ENCODE assay signal across 13 cellular contexts in genomic region chr1:203316626-203317093, GRCh38. TPM values are rescaled to one million over a fixed set of nuclear protein-coding genes. Genes with fewer than 3 reads are reported as not detected.
A peak's percentile ranks its signal among the peaks of the same experiment; 100 is the strongest.
DNase-seq lines count a peak whose midpoint lies in the region; ATAC-seq and TF ChIP-seq lines count a peak whose summit lies in the region.
"Had no signal": no experiment of that assay in that cellular context is flagged by ENCODE, and none has a peak within 500 bp of the region (broad histone marks: within the 10 kb centered on the region; RNA-seq: fewer than 3 reads in every experiment).

No MANE protein-coding gene starts in this region.

- CTCF ChIA-PET in CD4-positive, alpha-beta memory T cell (lab: Charles Lee; ENCODE audit: partially characterized antibody) = interaction anchor here (0.8 to 2.8 kb wide), 10 partner anchors 10 to 49 kb away, joined by 3 to 21 read pairs (median 6); no protein-coding TSS in a partner anchor
- CTCF ChIA-PET in PC-9 (lab: Charles Lee) = interaction anchor here (0.6 to 1.2 kb wide), 5 partner anchors 8 to 44 kb away, joined by 3 to 4 read pairs (median 3); no protein-coding TSS in a partner anchor

- POLR2A ChIA-PET in CD4-positive, alpha-beta memory T cell (lab: Charles Lee; ENCODE audit: partially characterized antibody) = interaction anchor here (0.8 to 14.1 kb wide), 8 partner anchors 7 to 49 kb away, joined by 3 to 1407 read pairs (median 5); partner anchors contain the start of gene BTG2
- POLR2A ChIA-PET in PC-9 (lab: Charles Lee; ENCODE audit: unreplicated experiment) = interaction anchor here (0.6 to 1.4 kb wide), 4 partner anchors 10 to 546 kb away, joined by 4 to 13 read pairs (median 5); partner anchors contain the start of gene BTG2

- peak in 1 of 5 donors; percentile 8 for DNase-seq in CD4-positive, alpha-beta memory T cell
- DNase-seq in PC-9 (peak; percentile 55 to 71), cardiac muscle cell (ENCODE audit: low read depth in 1 of 2, low spot score in 1 of 2) (peak in 1 of 2 donors; percentile 91), retinal pigment epithelial cell (ENCODE audit: low read depth) (peak; percentile 62), RKO (ENCODE audit: low spot score) (no peak), T1000 (lab: John Stamatoyannopoulos, UW) (no peak), pons (ENCODE audit: low spot score) (no peak)
- DNase-seq: activated naive CD4-positive, alpha-beta T cell treated with anti-CD3 and anti-CD28 coated beads, Interleukin-2, amount 50 U/mL, for 16 hours; DMS53; mesendoderm; stimulated activated naive CD8-positive, alpha-beta T cell treated with anti-CD3 and anti-CD28 coated beads, Interleukin-15, amount 100 ng/mL, for 72 hours had no signal

- H3K27me3 Mint-ChIP-seq in CD4-positive, alpha-beta memory T cell = no peaks in the 10 kb centered on the region
- H3K27me3 Mint-ChIP-seq: stimulated activated naive CD8-positive, alpha-beta T cell treated with anti-CD3 and anti-CD28 coated beads, Interleukin-15, amount 100 ng/mL, for 72 hours had no signal

- no peaks in the 10 kb centered on the region for H3K79me2 ChIP-seq in PC-9 (ENCODE audit: low read depth)

- no peaks in the 10 kb centered on the region for H3K9me3 ChIP-seq in CD4-positive, alpha-beta memory T cell (ENCODE audit: control insufficient read depth in 1 of 2, low read length in 2 of 2)
- H3K9me3 ChIP-seq in PC-9 (ENCODE audit: insufficient read depth, low read depth) = no peaks in the 10 kb centered on the region
- H3K9me3 ChIP-seq in cardiac muscle cell (ENCODE audit: low read depth) = no peaks in the 10 kb centered on the region

- H3K36me3 ChIP-seq in CD4-positive, alpha-beta memory T cell (ENCODE audit: insufficient read depth, low read length) = no peaks in the 10 kb centered on the region
- H3K36me3 ChIP-seq in PC-9 (ENCODE audit: low read depth) (no peaks in the 10 kb centered on the region), cardiac muscle cell (no peaks in the 10 kb centered on the region)

- no peak overlapping the region for H2AFZ ChIP-seq in PC-9

- peak overlapping the region in 5 of 7 donors; percentile 37 to 81 (median 78) for H3K27ac Mint-ChIP-seq in CD4-positive, alpha-beta memory T cell
- H3K27ac Mint-ChIP-seq: stimulated activated naive CD8-positive, alpha-beta T cell treated with anti-CD3 and anti-CD28 coated beads, Interleukin-15, amount 100 ng/mL, for 72 hours had no signal

- no peak overlapping the region for H3K27ac ChIP-seq in CD4-positive, alpha-beta memory T cell (ENCODE audit: low read depth, low read length)
- H3K27ac ChIP-seq in PC-9 = no peak overlapping the region
- peak overlapping the region; percentile 53 for H3K27ac ChIP-seq in cardiac muscle cell

- BruUV-seq in PC-9 (replicated peaks; lab: Mats Ljungman, UMichigan) = no TSS peak

- H3K27me3 ChIP-seq in CD4-positive, alpha-beta memory T cell (ENCODE audit: insufficient read depth, low read length) = no peaks in the 10 kb centered on the region
- H3K27me3 ChIP-seq in PC-9 (ENCODE audit: insufficient read depth, low read depth) (0 out of 2 replicates have a peak, but pooled peaks cover 5% of the 10 kb centered on the region), cardiac muscle cell (no peaks in the 10 kb centered on the region)

- H3F3A ChIP-seq in PC-9 (ENCODE audit: insufficient read depth, low read depth) = no peaks in the 10 kb centered on the region

- peaks cover 4 to 6% of the 10 kb centered on the region in 2 donors for H3K36me3 Mint-ChIP-seq in CD4-positive, alpha-beta memory T cell

- no peak for ATAC-seq in HG03432 (IDR thresholded peaks at IDR 0.05; ENCODE audit: unreplicated experiment)
- ATAC-seq: activated CD4-positive, CD25-positive, alpha-beta regulatory T cell treated with anti-CD3 and anti-CD28 coated beads, Interleukin-2, amount 50 U/mL, for 24 hours; stimulated activated naive CD8-positive, alpha-beta T cell treated with anti-CD3 and anti-CD28 coated beads, Interleukin-15, amount 100 ng/mL, for 72 hours had no signal

- H3K4me1 ChIP-seq in CD4-positive, alpha-beta memory T cell (ENCODE audit: insufficient read depth, low read length) = peaks cover 61% of the 10 kb centered on the region
- peaks cover 4% of the 10 kb centered on the region for H3K4me1 ChIP-seq in PC-9 (replicated peaks; ENCODE audit: insufficient read depth)
- H3K4me1 ChIP-seq in cardiac muscle cell (ENCODE audit: low read depth) = peaks cover 13% of the 10 kb centered on the region

- H4K20me1 ChIP-seq in PC-9 (ENCODE audit: insufficient read depth) = no peaks in the 10 kb centered on the region

- H3K9me3 Mint-ChIP-seq in CD4-positive, alpha-beta memory T cell = no peaks in the 10 kb centered on the region
- H3K9me3 Mint-ChIP-seq: stimulated activated naive CD8-positive, alpha-beta T cell treated with anti-CD3 and anti-CD28 coated beads, Interleukin-15, amount 100 ng/mL, for 72 hours had no signal

- H3K9me2 ChIP-seq in PC-9 (ENCODE audit: insufficient read depth) = no peaks in the 10 kb centered on the region

- intact Hi-C loops in CD4-positive, alpha-beta memory T cell (cut with micrococcal nuclease) = no loop called here
- intact Hi-C loops in PC-9 (cut with micrococcal nuclease; ENCODE audit: unreplicated experiment) = no loop called here

- no peak for TF ChIP-seq CTCF in PC-9 (conservative IDR thresholded peaks at IDR 0.05)
- no peak for TF ChIP-seq CTCF in cardiac muscle cell (IDR thresholded peaks at IDR 0.05; ENCODE audit: low read depth, low read length)
- no peak for TF ChIP-seq CTCF in retinal pigment epithelial cell (conservative IDR thresholded peaks at IDR 0.05; ENCODE audit: low read depth, low read length)

- peaks cover 43 to 69% (median 56%) of the 10 kb centered on the region in 4 donors for H3K4me1 Mint-ChIP-seq in CD4-positive, alpha-beta memory T cell

- no peak overlapping the region for H3K4me3 ChIP-seq in CD4-positive, alpha-beta memory T cell (ENCODE audit: low read length in 2 of 2)
- no peak overlapping the region for H3K4me3 ChIP-seq in PC-9
- H3K4me3 ChIP-seq in cardiac muscle cell = no peak overlapping the region
- H3K4me3 ChIP-seq in retinal pigment epithelial cell (ENCODE audit: low read length) = no peak overlapping the region

- H3K4me3 Mint-ChIP-seq in CD4-positive, alpha-beta memory T cell = no peak overlapping the region
- H3K4me3 Mint-ChIP-seq: stimulated activated naive CD8-positive, alpha-beta T cell treated with anti-CD3 and anti-CD28 coated beads, Interleukin-15, amount 100 ng/mL, for 72 hours had no signal

- peak overlapping the region; percentile 24; the same call in 1 of the 2 replicates for H3K4me2 ChIP-seq in PC-9

RNA-seq across cellular contexts. Expression of gene BTG2, which starts 11.3 kb away (rescaled TPM):
- total RNA-seq in CD4-positive, alpha-beta memory T cell = 100 to 1,000 TPM; 197 to 201 TPM
- polyA plus RNA-seq in CD4-positive, alpha-beta memory T cell = 100 to 1,000 TPM; 123 to 288 TPM
- total RNA-seq in PC-9 (2021) = 11.1 and 13.8 TPM in 2 replicates
- 45.6 and 57.9 TPM in 2 replicates for total RNA-seq in cardiac muscle cell
- 64.2 and 66.0 TPM in 2 replicates for polyA plus RNA-seq in cardiac muscle cell

RNA-seq across cellular contexts. Expression of gene FMOD, which starts 34.3 kb away (rescaled TPM):
- total RNA-seq in CD4-positive, alpha-beta memory T cell = not detected
- not detected for polyA plus RNA-seq in CD4-positive, alpha-beta memory T cell
- total RNA-seq in PC-9 (2021) (not detected in 2 replicates), cardiac muscle cell (2.3 and 8.2 TPM in 2 replicates)
- polyA plus RNA-seq in cardiac muscle cell = 3.1 and 7.6 TPM in 2 replicates

Comparison
In these comparisons a context has a peak if more than half of its experiments do, and no peak if none do; other contexts are left out.
1. DNase-seq: peak in PC-9 (2 of 2) and retinal pigment epithelial cell (single experiment); none in RKO (single experiment), T1000 (single experiment) and pons (single experiment).